ENCODE assay signal across 28 cellular contexts in genomic region chr18:31678425-31678824, GRCh38. TPM values are rescaled to one million over a fixed set of nuclear protein-coding genes. Genes with fewer than 3 reads are reported as not detected.
DNase-seq lines count a peak whose midpoint lies in the region; ATAC-seq and TF ChIP-seq lines count a peak whose summit lies in the region.
"Had no signal": no experiment of that assay in that cellular context is flagged by ENCODE, and none has a peak within 500 bp of the region (broad histone marks: within the 10 kb centered on the region; RNA-seq: fewer than 3 reads in every experiment).

No MANE protein-coding gene starts in this region.

- H3K4me1 Mint-ChIP-seq in glutamatergic neuron (ENCODE audit: low read depth, unreplicated experiment) = peaks cover 28% of the 10 kb centered on the region
- H3K4me1 Mint-ChIP-seq: activated T-helper 17 cell treated with anti-CD3 and anti-CD28 coated beads, Interleukin-2, amount 50 U/mL, for 72 hours; stimulated activated effector memory CD8-positive, alpha-beta T cell treated with anti-CD3 and anti-CD28 coated beads, Interleukin-12 subunit alpha, Interleukin-12 subunit beta, amount 100 ng/mL, for 72 hours had no signal

- H3K27me3 ChIP-seq in HCT116 (ENCODE audit: insufficient read depth, low read length) (no peaks in the 10 kb centered on the region), adrenal gland (no peaks in the 10 kb centered on the region), gastrocnemius medialis (no peaks in the 10 kb centered on the region)
- H3K27me3 ChIP-seq: pancreas, right atrium auricular region had no signal

- peaks cover 23% of the 10 kb centered on the region for H3K79me2 ChIP-seq in HCT116 (ENCODE audit: insufficient read depth, low read length)

- DNase-seq in HCT116 (ENCODE audit: low read depth, low spot score) (no peak), adrenal gland (peak in 3 of 7 donors; percentile 18 to 55 (median 42)), glutamatergic neuron (no peak), gastrocnemius medialis (peak; percentile 24 to 48), NK-92 (lab: John Stamatoyannopoulos, UW; ENCODE audit: unreplicated experiment) (no peak), mucosa of descending colon (no peak)
- no peak for DNase-seq in activated CD4-positive, alpha-beta T cell treated with anti-CD3 and anti-CD28 coated beads for 48 hours
- DNase-seq: activated CD4-positive, alpha-beta memory T cell treated with anti-CD3 and anti-CD28 coated beads for 36 hours; activated CD8-positive, alpha-beta memory T cell treated with anti-CD3 and anti-CD28 coated beads, Interleukin-2, amount 50 U/mL, for 48 hours; activated naive CD4-positive, alpha-beta T cell treated with anti-CD3 and anti-CD28 coated beads, Interleukin-2, amount 50 U/mL, for 16 hours; amygdala; effector memory CD8-positive, alpha-beta T cell; islet precursor cell; Karpas-422; natural killer cell; NCI-H146; NCI-H510A; NK-92 treated with Interleukin-12 subunit alpha and Interleukin-12 subunit beta, amount 100 ng/mL, for 24 hours; pancreas; stimulated activated CD4-positive, alpha-beta T cell treated with anti-CD3 and anti-CD28 coated beads, Interleukin-4, amount 100 ng/mL, for 24 hours; T-helper 1 cell had no signal

- peaks cover 20 to 53% of the 10 kb centered on the region in 2 experiments for H3K4me1 ChIP-seq in HCT116 (ENCODE audit: control insufficient read depth in 1 of 2, insufficient read depth in 2 of 2, low read length in 2 of 2)
- H3K4me1 ChIP-seq in adrenal gland (replicated peaks in 1 of 2) = peaks cover 42 to 80% of the 10 kb centered on the region in 2 donors
- H3K4me1 ChIP-seq in gastrocnemius medialis = peaks cover 7 to 18% of the 10 kb centered on the region in 2 donors
- H3K4me1 ChIP-seq in mucosa of descending colon (ENCODE audit: low read depth) = peaks cover 15% of the 10 kb centered on the region

- 69 to 84% (median 76%) methylated on average over 4 of the region's 4 CpGs for WGBS in adrenal gland, 4 donors

- RAD21 ChIA-PET in HCT116 (lab: Charles Lee; ENCODE audit: low non-redundant PET in 1 of 2, low total read pairs in 2 of 2, uncharacterized antibody in 2 of 2, unreplicated experiment in 2 of 2) = no interaction called here

- no peaks in the 10 kb centered on the region for H4K20me1 ChIP-seq in HCT116 (ENCODE audit: insufficient read depth)

- in situ Hi-C loops in gastrocnemius medialis (cut with MboI; ENCODE audit: low sequenced_read_pairs in 4 of 4) = no loop called here

- POLR2A ChIA-PET in HCT116 (lab: Charles Lee) = interaction anchor here (0.7 kb wide), 1 partner anchor 10 kb away, joined by 3 read pairs; no protein-coding TSS in a partner anchor

- TF ChIP-seq POLR2A in HCT116 (IDR thresholded peaks at IDR 0.05; ENCODE audit: borderline replicate concordance, extremely low read depth, insufficient read depth, insufficient read length) = no peak
- TF ChIP-seq POLR2A in adrenal gland (IDR thresholded peaks at IDR 0.05) = no peak
- no peak for TF ChIP-seq POLR2A in gastrocnemius medialis (IDR thresholded peaks at IDR 0.05)

- H3K4me2 ChIP-seq in HCT116 (ENCODE audit: low read length) = peak overlapping the region; percentile 71

- no peak overlapping the region for H3K27ac Mint-ChIP-seq in glutamatergic neuron (ENCODE audit: unreplicated experiment)
- H3K27ac Mint-ChIP-seq: activated CD4-positive, alpha-beta memory T cell treated with anti-CD3 and anti-CD28 coated beads for 36 hours; activated T-helper 17 cell treated with anti-CD3 and anti-CD28 coated beads, Interleukin-2, amount 50 U/mL, for 72 hours; stimulated activated effector memory CD8-positive, alpha-beta T cell treated with anti-CD3 and anti-CD28 coated beads, Interleukin-12 subunit alpha, Interleukin-12 subunit beta, amount 100 ng/mL, for 72 hours had no signal

- peak overlapping the region; percentile 5 for H3K4me3 Mint-ChIP-seq in glutamatergic neuron (ENCODE audit: unreplicated experiment)
- H3K4me3 Mint-ChIP-seq: activated CD4-positive, alpha-beta memory T cell treated with anti-CD3 and anti-CD28 coated beads for 36 hours; activated T-helper 17 cell treated with anti-CD3 and anti-CD28 coated beads, Interleukin-2, amount 50 U/mL, for 72 hours; effector memory CD8-positive, alpha-beta T cell; natural killer cell; stimulated activated effector memory CD8-positive, alpha-beta T cell treated with anti-CD3 and anti-CD28 coated beads, Interleukin-12 subunit alpha, Interleukin-12 subunit beta, amount 100 ng/mL, for 72 hours had no signal

- peak overlapping the region; percentile 37 for H3K9ac ChIP-seq in HCT116 (ENCODE audit: low read length)

- H2AFZ ChIP-seq in HCT116 (ENCODE audit: low read depth, low read length, poor library complexity, severe bottlenecking) = no peak overlapping the region

- H3K4me3 ChIP-seq in HCT116 (replicated peaks in 1 of 2; ENCODE audit: low read depth in 1 of 2, low read length in 2 of 2) (no peak overlapping the region), adrenal gland (no peak overlapping the region), gastrocnemius medialis (no peak overlapping the region), mucosa of descending colon (no peak overlapping the region)
- H3K4me3 ChIP-seq: coronary artery, pancreas, right atrium auricular region, SJSA1 had no signal

- no peak for TF ChIP-seq RAD21 in HCT116 (IDR thresholded peaks at IDR 0.05; ENCODE audit: low read depth)

- H3K27ac ChIP-seq in HCT116 (ENCODE audit: low read depth, low read length) = peak overlapping the region; percentile 75
- H3K27ac ChIP-seq in adrenal gland = peak overlapping the region; percentile 47 to 92 (median 76)
- H3K27ac ChIP-seq in gastrocnemius medialis = peak overlapping the region in 3 of 4 donors; percentile 22 to 52 (median 27)
- H3K27ac ChIP-seq: coronary artery, SJSA1 had no signal

- H3K36me3 Mint-ChIP-seq in glutamatergic neuron (ENCODE audit: unreplicated experiment) = no peaks in the 10 kb centered on the region
- H3K36me3 Mint-ChIP-seq: activated CD4-positive, alpha-beta memory T cell treated with anti-CD3 and anti-CD28 coated beads for 36 hours; natural killer cell; stimulated activated effector memory CD8-positive, alpha-beta T cell treated with anti-CD3 and anti-CD28 coated beads, Interleukin-12 subunit alpha, Interleukin-12 subunit beta, amount 100 ng/mL, for 72 hours had no signal

- no TSS peak for BruUV-seq in HCT116 (replicated peaks; lab: Mats Ljungman, UMichigan)

- H3K9me3 ChIP-seq in HCT116 (ENCODE audit: control insufficient read depth in 1 of 2, insufficient read depth in 1 of 2, low read depth in 1 of 2, low read length in 2 of 2) (no peaks in the 10 kb centered on the region), adrenal gland (replicated peaks in 1 of 3) (no peaks in the 10 kb centered on the region), gastrocnemius medialis (no peaks in the 10 kb centered on the region), mucosa of descending colon (no peaks in the 10 kb centered on the region)
- H3K9me3 ChIP-seq: pancreas, right atrium auricular region, SJSA1 had no signal

- H3K36me3 ChIP-seq in HCT116 (ENCODE audit: control insufficient read depth in 1 of 2, insufficient read depth in 2 of 2, low read length in 2 of 2) (no peaks in the 10 kb centered on the region), adrenal gland (replicated peaks in 1 of 2) (no peaks in the 10 kb centered on the region), gastrocnemius medialis (no peaks in the 10 kb centered on the region), mucosa of descending colon (ENCODE audit: low read depth) (no peaks in the 10 kb centered on the region)
- H3K36me3 ChIP-seq: pancreas, right atrium auricular region, SJSA1 had no signal

- TF ChIP-seq CTCF in HCT116 (IDR thresholded peaks at IDR 0.05 in 2 of 3, conservative IDR thresholded peaks at IDR 0.05 in 1 of 3; ENCODE audit: borderline replicate concordance in 1 of 3, insufficient read depth in 1 of 3, low read depth in 2 of 3, low read length in 2 of 3) (no peak), adrenal gland (IDR thresholded peaks at IDR 0.05) (no peak), glutamatergic neuron (IDR thresholded peaks at IDR 0.05; ENCODE audit: partially characterized antibody, unreplicated experiment) (no peak), gastrocnemius medialis (IDR thresholded peaks at IDR 0.05 in 4 of 5, conservative IDR thresholded peaks at IDR 0.05 in 1 of 5) (no peak), mucosa of descending colon (IDR thresholded peaks at IDR 0.05) (no peak)

- H3K9me2 ChIP-seq in HCT116 (ENCODE audit: insufficient read depth) = no peaks in the 10 kb centered on the region; the same call in 1 of the 2 replicates

- CTCF ChIA-PET in HCT116 (lab: Charles Lee) = no interaction called here

- H3K9me3 Mint-ChIP-seq in glutamatergic neuron (ENCODE audit: unreplicated experiment) = no peaks in the 10 kb centered on the region
- H3K9me3 Mint-ChIP-seq: activated CD4-positive, alpha-beta memory T cell treated with anti-CD3 and anti-CD28 coated beads for 36 hours; activated T-helper 17 cell treated with anti-CD3 and anti-CD28 coated beads, Interleukin-2, amount 50 U/mL, for 72 hours; effector memory CD8-positive, alpha-beta T cell; natural killer cell; stimulated activated effector memory CD8-positive, alpha-beta T cell treated with anti-CD3 and anti-CD28 coated beads, Interleukin-12 subunit alpha, Interleukin-12 subunit beta, amount 100 ng/mL, for 72 hours had no signal

- ATAC-seq in HCT116 (no peak), gastrocnemius medialis (peak; percentile 77 to 80), GM19467 (IDR thresholded peaks at IDR 0.05; ENCODE audit: unreplicated experiment) (no peak), mucosa of descending colon (no peak)
- ATAC-seq: activated T-helper 17 cell treated with anti-CD3 and anti-CD28 coated beads, Interleukin-2, amount 50 U/mL, for 72 hours; effector memory CD8-positive, alpha-beta T cell; HepG2; natural killer cell; stimulated activated effector memory CD8-positive, alpha-beta T cell treated with anti-CD3 and anti-CD28 coated beads, Interleukin-12 subunit alpha, Interleukin-12 subunit beta, amount 100 ng/mL, for 72 hours had no signal

- intact Hi-C loops in HCT116 (cut with micrococcal nuclease) = no loop called here
- intact Hi-C loops in adrenal gland (cut with DNase I) = no loop called here
- intact Hi-C loops in gastrocnemius medialis (cut with DNase I; ENCODE audit: low total_unique reads) = no loop called here
- intact Hi-C loops in mucosa of descending colon (cut with DNase I, micrococcal nuclease) = no loop called here

- peaks cover 3% of the 10 kb centered on the region for H3K27me3 Mint-ChIP-seq in glutamatergic neuron (ENCODE audit: unreplicated experiment)

TF ChIP-seq in HCT116, 20 proteins besides CTCF, POLR2A, EP300 and RAD21 (continues in another document):
- TF ChIP-seq ZNF274 (IDR thresholded peaks at IDR 0.05; ENCODE audit: low read depth, low read length) = no peak
- no peak for TF ChIP-seq EZH2phosphoT487 (IDR thresholded peaks at IDR 0.05; ENCODE audit: borderline replicate concordance)
- TF ChIP-seq EGR1 (IDR thresholded peaks at IDR 0.05; ENCODE audit: low read depth) = no peak
- no peak for TF ChIP-seq CEBPB (IDR thresholded peaks at IDR 0.05; ENCODE audit: low read depth)

RNA-seq across cellular contexts. Expression of gene B4GALT6, which starts 6.0 kb away (rescaled TPM):
- 16.1 TPM for total RNA-seq in HCT116 (2021; ENCODE audit: unreplicated experiment)
- polyA plus RNA-seq in HCT116 (2012) = 4.8 and 5.7 TPM in 2 replicates
- 10 to 100 TPM; 12.9 to 71.3 (median 26.0) TPM for total RNA-seq in adrenal gland
- 10 to 100 TPM in 2 of 3 donors, 1 to 10 TPM in 1; 8.6 to 42.7 (median 12.5) TPM for polyA plus RNA-seq in adrenal gland
- 16.5 TPM for total RNA-seq in glutamatergic neuron (ENCODE audit: unreplicated experiment)
- 1 to 10 TPM in 3 of 4 donors, under 1 TPM in 1; 0.85 to 2.9 (median 1.9) TPM for total RNA-seq in gastrocnemius medialis
- 1 to 10 TPM; 6.9 to 8.0 (median 7.8) TPM for total RNA-seq in mucosa of descending colon

Comparison
In these comparisons a context has a peak if more than half of its experiments do, and no peak if none do; other contexts are left out.
1. ATAC-seq: peak in gastrocnemius medialis (2 of 2); none in HCT116 (single experiment), GM19467 (single experiment) and mucosa of descending colon (single experiment).
2. DNase-seq: peak in gastrocnemius medialis (2 of 2); none in HCT116 (single experiment), glutamatergic neuron (single experiment), NK-92 (single experiment), mucosa of descending colon (0 of 3) and activated CD4-positive, alpha-beta T cell treated with anti-CD3 and anti-CD28 coated beads for 48 hours (single experiment).
3. Peak in every context shown above with its lines, with median percentiles within 50 percentile points of each other: H3K27ac ChIP-seq.